1 cellular context compared by ENCODE assay signal in the genomic region with DNA sequence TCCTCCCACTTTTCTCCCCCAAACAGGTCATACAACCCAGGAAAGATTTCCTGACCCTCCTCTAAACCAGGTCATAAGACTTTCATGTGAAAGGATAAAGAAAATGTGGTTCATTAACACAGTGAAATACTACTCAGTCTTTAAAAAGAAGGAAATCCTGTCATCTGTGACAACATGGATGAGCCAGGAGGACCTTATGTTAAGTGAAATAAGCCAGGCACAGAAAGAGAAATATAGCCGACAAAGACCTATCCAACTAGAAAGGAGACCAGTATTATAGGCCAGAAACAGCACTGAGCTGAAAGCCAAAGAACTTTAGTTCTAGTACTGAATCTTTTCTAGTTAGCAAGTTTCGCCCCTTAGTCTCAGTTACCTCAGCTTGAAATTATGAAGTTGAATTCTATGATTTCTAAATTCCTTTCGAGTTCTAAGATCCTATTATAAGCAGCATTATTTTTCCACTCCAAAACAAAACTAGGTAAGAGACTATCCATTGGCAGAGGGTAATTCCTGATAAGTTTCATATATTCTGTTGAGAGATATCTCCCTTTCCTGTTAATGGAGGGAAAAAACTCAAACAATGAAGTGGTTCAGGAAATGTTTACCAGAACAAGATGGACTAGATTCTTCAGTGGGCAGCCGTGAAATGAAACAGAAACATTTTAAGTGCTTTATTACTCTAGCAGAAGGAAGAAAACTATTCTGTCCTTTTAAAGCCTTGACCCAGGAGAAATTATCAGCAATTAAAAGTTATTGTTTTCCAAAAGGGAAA.
TF ChIP-seq lines count a peak whose summit lies in the region.

No MANE protein-coding gene starts in this region.

TF ChIP-seq in endothelial cell of umbilical vein, 7 proteins besides CTCF, POLR2A, EP300 and RAD21:
- TF ChIP-seq, protein P1, sequence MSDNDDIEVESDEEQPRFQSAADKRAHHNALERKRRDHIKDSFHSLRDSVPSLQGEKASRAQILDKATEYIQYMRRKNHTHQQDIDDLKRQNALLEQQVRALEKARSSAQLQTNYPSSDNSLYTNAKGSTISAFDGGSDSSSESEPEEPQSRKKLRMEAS (IDR thresholded peaks at IDR 0.05; ENCODE audit: insufficient read depth, insufficient read length): no peak
- TF ChIP-seq MYC (IDR thresholded peaks at IDR 0.05; ENCODE audit: low read depth, low read length) (no peak), JUN (IDR thresholded peaks at IDR 0.05; ENCODE audit: borderline replicate concordance, insufficient read depth, insufficient read length, low read depth) (no peak), GATA2 (IDR thresholded peaks at IDR 0.05; ENCODE audit: insufficient read depth, insufficient read length, low read depth, low read length) (no peak), FOS (IDR thresholded peaks at IDR 0.05; ENCODE audit: borderline replicate concordance, insufficient read depth, low read length) (no peak), EZH2 (IDR thresholded peaks at IDR 0.05; ENCODE audit: borderline replicate concordance, low read depth, low read length, severe bottlenecking) (no peak), POLR2AphosphoS5 (IDR thresholded peaks at IDR 0.05; ENCODE audit: insufficient read depth, low read depth, low read length) (no peak)
